28 cellular contexts compared by ENCODE assay signal in the genomic region with DNA sequence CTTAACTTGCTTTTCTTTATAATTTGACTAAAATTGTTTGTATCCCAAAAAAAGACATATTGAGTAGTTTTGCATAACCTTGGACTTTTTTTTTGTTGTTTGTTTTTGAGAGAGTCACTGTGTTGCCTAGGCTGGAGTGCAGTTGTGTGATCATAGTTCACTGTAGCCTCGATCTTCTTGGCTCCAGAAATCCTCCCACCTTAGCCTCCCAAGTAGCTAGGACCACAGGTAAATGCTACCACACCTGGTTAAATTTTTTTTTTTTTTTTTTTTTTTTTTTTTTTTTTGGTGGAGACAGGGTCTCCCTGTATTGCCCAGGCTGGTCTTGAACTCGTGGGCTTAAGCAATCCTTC.
"Had no signal": no experiment of that assay in that cellular context is flagged by ENCODE, and none has a peak within 500 bp of the region (broad histone marks: within the 10 kb centered on the region; RNA-seq: fewer than 3 reads in every experiment).

No MANE protein-coding gene starts in this region.

- H3K36me3 ChIP-seq: left ventricle myocardium inferior, suprapubic skin, tibial artery, upper lobe of right lung had no signal

- H3K27me3 Mint-ChIP-seq: activated CD4-positive, alpha-beta memory T cell treated with anti-CD3 and anti-CD28 coated beads for 36 hours; activated CD4-positive, alpha-beta T cell treated with anti-CD3 and anti-CD28 coated beads, Interleukin-2, amount 10 ng/mL, durations not matched to agents 24 days and 14 days; activated naive CD4-positive, alpha-beta T cell treated with anti-CD3 and anti-CD28 coated beads, Interleukin-2, amount 50 U/mL, for 24 hours; activated T-cell treated with anti-CD3 and anti-CD28 coated beads, Interleukin-2, amount 50 U/mL, for 24 hours; activated T-helper 17 cell treated with anti-CD3 and anti-CD28 coated beads, Interleukin-2, amount 50 U/mL, for 72 hours; naive thymus-derived CD4-positive, alpha-beta T cell had no signal

- ATAC-seq: activated T-helper 17 cell treated with anti-CD3 and anti-CD28 coated beads, Interleukin-2, amount 50 U/mL, for 72 hours; naive thymus-derived CD4-positive, alpha-beta T cell; psoas muscle; upper lobe of right lung had no signal

- H3K4me1 ChIP-seq: parathyroid adenoma, upper lobe of right lung had no signal

- H3K4me3 Mint-ChIP-seq: activated CD4-positive, alpha-beta memory T cell treated with anti-CD3 and anti-CD28 coated beads for 36 hours; activated CD4-positive, alpha-beta T cell treated with anti-CD3 and anti-CD28 coated beads, Interleukin-2, amount 10 ng/mL, durations not matched to agents 24 days and 14 days; activated naive CD4-positive, alpha-beta T cell treated with anti-CD3 and anti-CD28 coated beads, Interleukin-2, amount 50 U/mL, for 24 hours; activated T-cell treated with anti-CD3 and anti-CD28 coated beads, Interleukin-2, amount 50 U/mL, for 24 hours; activated T-helper 17 cell treated with anti-CD3 and anti-CD28 coated beads, Interleukin-2, amount 50 U/mL, for 72 hours; neural crest cell had no signal

- H2AFZ ChIP-seq: parathyroid adenoma had no signal

- H3K9me3 ChIP-seq: left ventricle myocardium inferior, psoas muscle, spleen, suprapubic skin, tibial artery, upper lobe of right lung had no signal

- H3K27me3 ChIP-seq: spleen, suprapubic skin, tibial artery, upper lobe of right lung had no signal

- DNase-seq: activated CD4-positive, alpha-beta memory T cell treated with anti-CD3 and anti-CD28 coated beads for 36 hours; activated CD4-positive, alpha-beta T cell treated with anti-CD3 and anti-CD28 coated beads, Interleukin-2, amount 10 ng/mL, durations not matched to agents 24 days and 14 days; activated CD4-positive, CD25-positive, alpha-beta regulatory T cell treated with anti-CD3 and anti-CD28 coated beads, Interleukin-2, amount 50 U/mL, for 72 hours; activated CD8-positive, alpha-beta memory T cell treated with anti-CD3 and anti-CD28 coated beads, Interleukin-2, amount 50 U/mL, for 4 hours; activated T-cell treated with anti-CD3 and anti-CD28 coated beads, Interleukin-2, amount 50 U/mL, for 24 hours; anterior cingulate cortex; dermis blood vessel endothelial cell; effector CD4-positive, alpha-beta T cell; left ventricle myocardium inferior; naive thymus-derived CD4-positive, alpha-beta T cell; occipital lobe; psoas muscle; spleen; stimulated activated naive CD4-positive, alpha-beta T cell; tibial artery; upper lobe of right lung had no signal

- H3K4me3 ChIP-seq: left ventricle myocardium inferior, lung, psoas muscle, spleen, suprapubic skin, tibial artery, upper lobe of right lung had no signal

- H3K9ac ChIP-seq: parathyroid adenoma had no signal

- H3K9me3 Mint-ChIP-seq: activated naive CD4-positive, alpha-beta T cell treated with anti-CD3 and anti-CD28 coated beads, Interleukin-2, amount 50 U/mL, for 24 hours; activated T-helper 17 cell treated with anti-CD3 and anti-CD28 coated beads, Interleukin-2, amount 50 U/mL, for 72 hours; neural crest cell had no signal

- FAIRE-seq: bronchial epithelial cell, colon, endometrium, frontal cortex, islet of Langerhans had no signal

- H3K27ac Mint-ChIP-seq: activated CD4-positive, alpha-beta memory T cell treated with anti-CD3 and anti-CD28 coated beads for 36 hours; activated CD4-positive, alpha-beta T cell treated with anti-CD3 and anti-CD28 coated beads, Interleukin-2, amount 10 ng/mL, durations not matched to agents 24 days and 14 days; activated naive CD4-positive, alpha-beta T cell treated with anti-CD3 and anti-CD28 coated beads, Interleukin-2, amount 50 U/mL, for 24 hours; activated T-cell treated with anti-CD3 and anti-CD28 coated beads, Interleukin-2, amount 50 U/mL, for 24 hours; activated T-helper 17 cell treated with anti-CD3 and anti-CD28 coated beads, Interleukin-2, amount 50 U/mL, for 72 hours had no signal

- H3K27ac ChIP-seq: left ventricle myocardium inferior, parathyroid adenoma, psoas muscle, suprapubic skin, tibial artery, upper lobe of right lung, VCaP had no signal
